ENCODE assay signal across 24 cellular contexts in the genomic region with DNA sequence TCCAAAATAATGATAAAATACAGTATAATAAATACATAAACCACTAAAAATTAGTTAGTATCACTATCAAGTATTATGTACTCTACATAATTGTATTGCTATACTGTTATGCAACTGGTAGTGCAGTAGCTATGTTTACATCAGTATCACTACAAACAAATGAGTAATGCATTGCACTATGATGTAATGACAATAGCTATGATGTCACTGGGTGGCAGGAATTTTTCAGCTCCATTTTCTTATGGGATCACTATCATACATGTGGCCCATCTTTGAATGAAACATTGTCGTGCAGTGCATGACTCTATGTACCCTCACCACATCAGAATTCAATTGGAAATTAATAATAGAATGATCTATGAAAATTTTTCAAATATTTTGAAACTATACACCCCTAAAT.
"Had no signal": no experiment of that assay in that cellular context is flagged by ENCODE, and none has a peak within 500 bp of the region (broad histone marks: within the 10 kb centered on the region; RNA-seq: fewer than 3 reads in every experiment).

No MANE protein-coding gene starts in this region.

- H3K27me3 ChIP-seq: ascending aorta, body of pancreas had no signal

- H3K36me3 ChIP-seq: ascending aorta had no signal

- H3K9me3 ChIP-seq: ascending aorta, body of pancreas had no signal

- H3K4me1 ChIP-seq: ascending aorta, body of pancreas had no signal

- ATAC-seq: activated CD8-positive, alpha-beta T cell treated with anti-CD3 and anti-CD28 coated beads, Interleukin-2, amount 10 ng/mL, durations not matched to agents 7 days and 5 days; body of pancreas; T-helper 17 cell; WTC11 had no signal

- FAIRE-seq: RCC 7860 had no signal

- DNase-seq: activated CD4-positive, alpha-beta T cell treated with anti-CD3 and anti-CD28 coated beads for 48 hours; activated CD4-positive, alpha-beta T cell treated with anti-CD3 and anti-CD28 coated beads, Interleukin-2, amount 50 U/mL, for 4 hours; activated CD4-positive, CD25-positive, alpha-beta regulatory T cell treated with anti-CD3 and anti-CD28 coated beads, Interleukin-2, amount 50 U/mL, for 72 hours; activated CD8-positive, alpha-beta memory T cell treated with anti-CD3 and anti-CD28 coated beads, Interleukin-2, amount 50 U/mL, for 48 hours; activated CD8-positive, alpha-beta T cell treated with anti-CD3 and anti-CD28 coated beads, Interleukin-2, amount 10 ng/mL, durations not matched to agents 7 days and 5 days; activated naive CD4-positive, alpha-beta T cell treated with anti-CD3 and anti-CD28 coated beads, Interleukin-2, amount 50 U/mL, for 16 hours; activated naive CD8-positive, alpha-beta T cell treated with anti-CD3 and anti-CD28 coated beads, Interleukin-2, amount 10 ng/mL, durations not matched to agents 7 days and 5 days; activated T-cell treated with anti-CD3 and anti-CD28 coated beads, Interleukin-2, amount 50 U/mL, for 1 hour; amniotic stem cell; body of pancreas; MM.1S; NCI-H1105; NCI-H1436; NCI-H1694 treated with DMSO at 0.1 percent for 48 hours; NCI-H2029 treated with DMSO at 0.1 percent for 48 hours; NCI-H446; NCI-H524; SIG-M5; T-helper 17 cell; T-helper 9 cell had no signal

- H3K4me3 ChIP-seq: ascending aorta, body of pancreas had no signal

- H3K4me2 ChIP-seq: KMS-11 had no signal

- H3K27ac ChIP-seq: ascending aorta, body of pancreas, KMS-11 had no signal

- H3K9ac ChIP-seq: KMS-11 had no signal
